In the genomic region with DNA sequence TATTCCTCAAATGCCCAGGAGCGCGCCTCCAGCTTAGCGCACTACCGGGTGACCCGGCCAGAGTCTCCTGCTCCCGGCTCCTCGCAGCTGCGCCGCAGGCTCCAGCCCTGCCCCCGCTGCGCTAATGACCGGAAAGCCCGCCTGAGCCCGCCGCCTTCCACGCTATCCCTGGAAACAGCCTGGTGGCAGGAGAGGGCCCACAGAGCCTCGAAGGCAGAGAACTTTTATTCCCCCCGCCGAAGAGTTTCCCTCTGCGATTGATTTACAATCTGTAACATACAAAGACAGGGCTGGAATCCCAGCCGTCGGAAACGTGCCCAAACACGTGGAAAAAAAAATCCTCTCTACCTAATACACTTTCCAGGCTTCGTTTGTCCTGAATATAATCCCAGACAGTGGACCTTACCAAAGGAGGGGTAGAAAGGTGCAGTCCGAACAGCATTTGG, we compare ENCODE assay signal across 9 cellular contexts. TPM values are rescaled to one million over a fixed set of nuclear protein-coding genes. Genes with fewer than 3 reads are reported as not detected.
A peak's percentile ranks its signal among the peaks of the same experiment; 100 is the strongest.
DNase-seq lines count a peak whose midpoint lies in the region; ATAC-seq, FAIRE-seq and TF ChIP-seq lines count a peak whose summit lies in the region.
"Had no signal": no experiment of that assay in that cellular context is flagged by ENCODE, and none has a peak within 500 bp of the region (broad histone marks: within the 10 kb centered on the region; RNA-seq: fewer than 3 reads in every experiment).

No MANE protein-coding gene starts in this region.

- no peaks in the 10 kb centered on the region for H3K9me3 ChIP-seq in K562 (replicated peaks; ENCODE audit: control insufficient read depth, insufficient read depth, low read depth, low read length)

- no peak for TF ChIP-seq CTCF in K562 (IDR thresholded peaks at IDR 0.05 in 2 of 3, conservative IDR thresholded peaks at IDR 0.05 in 1 of 3; ENCODE audit: insufficient read depth in 2 of 3, low read depth in 1 of 3, low read length in 3 of 3)

- no peak for FAIRE-seq in K562 (lab: Jason Lieb, UNC)

- no peak overlapping the region for H3K4me2 ChIP-seq in K562 (ENCODE audit: insufficient read depth, low read length)

- H3K27me3 ChIP-seq in K562 (ENCODE audit: control insufficient read depth in 2 of 2, insufficient read depth in 2 of 2, low read length in 2 of 2), result peaks cover 57 to 71% of the 10 kb centered on the region in 2 experiments

- WGBS in K562 (ENCODE audit: insufficient coverage, low coverage, missing lambda C conversion rate), result 16% methylated on average over 26 of the region's 26 CpGs

- no peak for ATAC-seq in stimulated activated naive CD8-positive, alpha-beta T cell treated with anti-CD3 and anti-CD28 coated beads, Interleukin-15, Interleukin-2, amounts not matched to agents 100 U/mL and 50 U/mL, for 24 hours
- ATAC-seq in K562, result no peak
- ATAC-seq in memory B cell (ENCODE audit: low read depth), result no peak

- no peak for TF ChIP-seq RAD21 in K562 (CRISPR knock-in tag; conservative IDR thresholded peaks at IDR 0.05 in 1 of 2, IDR thresholded peaks at IDR 0.05 in 1 of 2)

- no peaks in the 10 kb centered on the region for H3K36me3 ChIP-seq in K562 (ENCODE audit: control insufficient read depth, insufficient read depth, low read length)

- POLR2A ChIA-PET in K562 (lab: Yijun Ruan, JAX), result interaction anchor here (1.2 kb wide), 1 partner anchor 49 kb away, joined by 3 read pairs; no protein-coding TSS in a partner anchor

- H3K9me3 Mint-ChIP-seq in stimulated activated naive CD8-positive, alpha-beta T cell treated with anti-CD3 and anti-CD28 coated beads, Interleukin-15, Interleukin-2, amounts not matched to agents 100 ng/mL and 50 ng/mL, for 24 hours, result no peaks in the 10 kb centered on the region
- H3K9me3 Mint-ChIP-seq in memory B cell, result no peaks in the 10 kb centered on the region

- no peak for DNase-seq in stimulated activated naive CD8-positive, alpha-beta T cell treated with anti-CD3 and anti-CD28 coated beads, Interleukin-15, Interleukin-2, amounts not matched to agents 100 U/mL and 50 U/mL, for 24 hours
- DNase-seq in K562 (ENCODE audit: extremely low read depth in 1 of 4, low spot score in 3 of 4) (no peak), memory B cell (ENCODE audit: low spot score in 2 of 2) (no peak), occipital lobe (lab: John Stamatoyannopoulos, UW) (no peak), NCI-H1694 (lab: John Stamatoyannopoulos, UW) (no peak), globus pallidus (ENCODE audit: low spot score) (no peak)
- no peak for DNase-seq in effector CD8-positive, alpha-beta T cell (lab: John Stamatoyannopoulos, UW)

- BruUV-seq in K562 (replicated peaks; lab: Mats Ljungman, UMichigan), result no TSS peak

- H3K4me3 ChIP-seq in K562, result no peak overlapping the region

- TF ChIP-seq POLR2A in K562 (conservative IDR thresholded peaks at IDR 0.05), result no peak

- no peak overlapping the region for H2AFZ ChIP-seq in K562 (ENCODE audit: low read depth, low read length)

- H3K4me1 ChIP-seq in K562 (replicated peaks in 1 of 2; ENCODE audit: control insufficient read depth in 2 of 2, insufficient read depth in 2 of 2, low read length in 2 of 2), result peaks cover 0 to 28% of the 10 kb centered on the region in 2 experiments; a peak in 2 of 5 replicates

- in situ Hi-C loops in K562 (cut with MboI), result no loop called here

- CTCF ChIA-PET in K562 (lab: Yijun Ruan, JAX; ENCODE audit: low intra/inter-chr PET ratio), result no interaction called here

- no peaks in the 10 kb centered on the region for H3K79me2 ChIP-seq in K562 (ENCODE audit: control insufficient read depth, insufficient read depth, low read length)

- H4K20me1 ChIP-seq in K562 (replicated peaks; ENCODE audit: control insufficient read depth, insufficient read depth, low read length), result 0 out of 2 replicates have a peak, but pooled peaks cover 3% of the 10 kb centered on the region

- peaks cover 93% of the 10 kb centered on the region for H3K27me3 Mint-ChIP-seq in stimulated activated naive CD8-positive, alpha-beta T cell treated with anti-CD3 and anti-CD28 coated beads, Interleukin-15, Interleukin-2, amounts not matched to agents 100 ng/mL and 50 ng/mL, for 24 hours
- peaks cover 30% of the 10 kb centered on the region for H3K27me3 Mint-ChIP-seq in memory B cell

- H3K36me3 Mint-ChIP-seq in stimulated activated naive CD8-positive, alpha-beta T cell treated with anti-CD3 and anti-CD28 coated beads, Interleukin-15, Interleukin-2, amounts not matched to agents 100 ng/mL and 50 ng/mL, for 24 hours (ENCODE audit: low read depth), result no peaks in the 10 kb centered on the region
- H3K36me3 Mint-ChIP-seq in memory B cell, result no peaks in the 10 kb centered on the region

- no peak overlapping the region for H3K9ac ChIP-seq in K562 (ENCODE audit: insufficient read depth in 1 of 2, low read depth in 2 of 2, low read length in 2 of 2)

- peaks cover 40% of the 10 kb centered on the region for H3K4me1 Mint-ChIP-seq in stimulated activated naive CD8-positive, alpha-beta T cell treated with anti-CD3 and anti-CD28 coated beads, Interleukin-15, Interleukin-2, amounts not matched to agents 100 ng/mL and 50 ng/mL, for 24 hours (ENCODE audit: low read depth)
- peaks cover 24% of the 10 kb centered on the region for H3K4me1 Mint-ChIP-seq in memory B cell

- peak overlapping the region; percentile 69 for H3K4me3 Mint-ChIP-seq in stimulated activated naive CD8-positive, alpha-beta T cell treated with anti-CD3 and anti-CD28 coated beads, Interleukin-15, Interleukin-2, amounts not matched to agents 100 ng/mL and 50 ng/mL, for 24 hours
- H3K4me3 Mint-ChIP-seq in memory B cell, result peak overlapping the region; percentile 65

- H3K27ac Mint-ChIP-seq in stimulated activated naive CD8-positive, alpha-beta T cell treated with anti-CD3 and anti-CD28 coated beads, Interleukin-15, Interleukin-2, amounts not matched to agents 100 ng/mL and 50 ng/mL, for 24 hours, result no peak overlapping the region
- no peak overlapping the region for H3K27ac Mint-ChIP-seq in memory B cell

- H3K27ac ChIP-seq in K562 (ENCODE audit: extremely low read depth, low read depth, low read length), result no peak overlapping the region

- intact Hi-C loops in K562 (cut with micrococcal nuclease), result no loop called here

- TF ChIP-seq EP300 in K562 (IDR thresholded peaks at IDR 0.05; ENCODE audit: low read length), result no peak

- no peaks in the 10 kb centered on the region for H3K9me1 ChIP-seq in K562 (ENCODE audit: control insufficient read depth, insufficient read depth, low read length)

TF ChIP-seq in K562, 482 proteins besides CTCF, POLR2A, EP300 and RAD21:
- peak; percentile 29 to 33; a peak in 2 of 4 replicates for TF ChIP-seq NRF1 (conservative IDR thresholded peaks at IDR 0.05 in 1 of 2, IDR thresholded peaks at IDR 0.05 in 1 of 2)
- no peak for TF ChIP-seq ARID1B (IDR thresholded peaks at IDR 0.05)
- TF ChIP-seq, protein P1, sequence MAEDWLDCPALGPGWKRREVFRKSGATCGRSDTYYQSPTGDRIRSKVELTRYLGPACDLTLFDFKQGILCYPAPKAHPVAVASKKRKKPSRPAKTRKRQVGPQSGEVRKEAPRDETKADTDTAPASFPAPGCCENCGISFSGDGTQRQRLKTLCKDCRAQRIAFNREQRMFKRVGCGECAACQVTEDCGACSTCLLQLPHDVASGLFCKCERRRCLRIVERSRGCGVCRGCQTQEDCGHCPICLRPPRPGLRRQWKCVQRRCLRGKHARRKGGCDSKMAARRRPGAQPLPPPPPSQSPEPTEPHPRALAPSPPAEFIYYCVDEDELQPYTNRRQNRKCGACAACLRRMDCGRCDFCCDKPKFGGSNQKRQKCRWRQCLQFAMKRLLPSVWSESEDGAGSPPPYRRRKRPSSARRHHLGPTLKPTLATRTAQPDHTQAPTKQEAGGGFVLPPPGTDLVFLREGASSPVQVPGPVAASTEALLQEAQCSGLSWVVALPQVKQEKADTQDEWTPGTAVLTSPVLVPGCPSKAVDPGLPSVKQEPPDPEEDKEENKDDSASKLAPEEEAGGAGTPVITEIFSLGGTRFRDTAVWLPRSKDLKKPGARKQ (CRISPR knock-in tag; IDR thresholded peaks at IDR 0.05), result no peak
- TF ChIP-seq GATAD2B (IDR thresholded peaks at IDR 0.05; ENCODE audit: borderline replicate concordance), result no peak

RNA-seq across cellular contexts. Expression of a gene that starts 1.5 kb away (rescaled TPM):
- not detected in 2 replicates for total RNA-seq in K562 (2011; cell fraction: chromatin; rRNA removed; ENCODE audit: low replicate concordance)
- not detected in 2 replicates for total RNA-seq in K562 (2011; cell fraction: nucleolus; rRNA removed)
- not detected in 2 replicates for total RNA-seq in K562 (2011; cell fraction: nucleoplasm; rRNA removed)
- not detected in 2 replicates for total RNA-seq in K562 (2014; rRNA removed)
- not detected in 2 replicates for total RNA-seq in K562 (2014; rRNA removed; fragmentation: Illumina TruSeq; extraction: Trizol)
- not detected in 2 replicates for total RNA-seq in K562 (2015; rRNA removed; fragmentation: Illumina TruSeq; extraction: Trizol)
- total RNA-seq in K562 (2021), result not detected in 2 replicates
- 0.01 TPM in 1 of 2 replicates, not detected in the other for polyA plus RNA-seq in K562 (2011; rRNA removed)
- polyA plus RNA-seq in K562 (2011; cell fraction: cytosol; rRNA removed), result not detected in 2 replicates
- 0.04 and 0.10 TPM in 2 replicates for polyA plus RNA-seq in K562 (2011; cell fraction: nucleus; rRNA removed)
- polyA plus RNA-seq in K562 (2012), result 0.03 TPM in 1 of 2 replicates, not detected in the other
- polyA plus RNA-seq in K562 (2014; fragmentation: Illumina TruSeq; extraction: Trizol), result not detected in 2 replicates
- polyA plus RNA-seq in K562 (2014; fragmentation: Nextera tagmentation; extraction: Ambion mirVana), result not detected
- polyA plus RNA-seq in K562 (2014; rRNA removed), result 0.46 TPM in 1 of 2 replicates, not detected in the other
- polyA minus RNA-seq in K562 (2011; rRNA and poly(A)+ RNA removed), result not detected in 2 replicates
- not detected in 2 replicates for polyA minus RNA-seq in K562 (2011; cell fraction: cytosol; rRNA and poly(A)+ RNA removed)
- not detected in 2 replicates for polyA minus RNA-seq in K562 (2011; cell fraction: nucleus; rRNA and poly(A)+ RNA removed)
- total RNA-seq in occipital lobe, result 0.78 TPM
- total RNA-seq: activated CD8-positive, alpha-beta memory T cell treated with anti-CD3 and anti-CD28 coated beads for 36 hours had no signal

RNA-seq across cellular contexts. Expression of a gene that starts 39.4 kb away (rescaled TPM):
- total RNA-seq in K562 (2011; cell fraction: chromatin; rRNA removed; ENCODE audit: low replicate concordance), result 105 and 129 TPM in 2 replicates
- total RNA-seq in K562 (2011; cell fraction: nucleolus; rRNA removed), result 120 and 140 TPM in 2 replicates
- 128 and 132 TPM in 2 replicates for total RNA-seq in K562 (2011; cell fraction: nucleoplasm; rRNA removed)
- total RNA-seq in K562 (2014; rRNA removed) (37.2 and 37.6 TPM in 2 replicates), K562 (2014; rRNA removed; fragmentation: Illumina TruSeq; extraction: Trizol) (56.8 and 57.2 TPM in 2 replicates), K562 (2015; rRNA removed; fragmentation: Illumina TruSeq; extraction: Trizol) (56.8 and 59.3 TPM in 2 replicates), K562 (2021) (44.6 and 47.3 TPM in 2 replicates), occipital lobe (73.6 TPM)
- polyA plus RNA-seq in K562 (2011; rRNA removed) (159 and 183 TPM in 2 replicates), K562 (2014; fragmentation: Illumina TruSeq; extraction: Trizol) (86.3 and 89.1 TPM in 2 replicates), K562 (2014; fragmentation: Nextera tagmentation; extraction: Ambion mirVana) (100 to 1,000 TPM; 134 to 158 TPM), K562 (2014; rRNA removed) (52.6 and 61.5 TPM in 2 replicates)
- 127 and 142 TPM in 2 replicates for polyA plus RNA-seq in K562 (2011; cell fraction: cytosol; rRNA removed)
- 202 and 225 TPM in 2 replicates for polyA plus RNA-seq in K562 (2011; cell fraction: nucleus; rRNA removed)
- 68.2 and 134 TPM in 2 replicates for polyA plus RNA-seq in K562 (2012)
- polyA minus RNA-seq in K562 (2011; rRNA and poly(A)+ RNA removed), result 95.3 and 145 TPM in 2 replicates
- polyA minus RNA-seq in K562 (2011; cell fraction: cytosol; rRNA and poly(A)+ RNA removed), result 33.7 and 40.3 TPM in 2 replicates
- 68.3 and 93.2 TPM in 2 replicates for polyA minus RNA-seq in K562 (2011; cell fraction: nucleus; rRNA and poly(A)+ RNA removed)
